11 cellular contexts compared by ENCODE assay signal in genomic region chr14:19788150-19788549, GRCh38. TPM values are rescaled to one million over a fixed set of nuclear protein-coding genes. Genes with fewer than 3 reads are reported as not detected.
"Had no signal": no experiment of that assay in that cellular context is flagged by ENCODE, and none has a peak within 500 bp of the region (broad histone marks: within the 10 kb centered on the region; RNA-seq: fewer than 3 reads in every experiment).

No MANE protein-coding gene starts in this region.

RNA-seq across cellular contexts. Expression of gene OR4M1, which starts 14.8 kb away (rescaled TPM):
- total RNA-seq: OCI-LY7, PC-3, PC-9, Peyer's patch, Right ventricle myocardium inferior, Right ventricle myocardium superior, RPMI7951, SJCRH30, SJSA1 had no signal
- polyA plus RNA-seq: SK-N-SH had no signal

RNA-seq across cellular contexts. Expression of gene OR4N2, which starts 15.4 kb away (rescaled TPM):
- total RNA-seq: OCI-LY7, PC-3, PC-9, Peyer's patch, Right ventricle myocardium inferior, Right ventricle myocardium superior, SJCRH30, SJSA1, SK-MEL-5 had no signal
- polyA plus RNA-seq: SK-N-SH had no signal

RNA-seq across cellular contexts. Expression of gene OR4Q3, which starts 44.8 kb away (rescaled TPM):
- total RNA-seq: OCI-LY7, PC-3, PC-9, Peyer's patch, Right ventricle myocardium inferior, Right ventricle myocardium superior, RPMI7951, SJCRH30, SJSA1, SK-MEL-5 had no signal
- polyA plus RNA-seq: SK-N-SH had no signal
